25 cellular contexts compared by ENCODE assay signal in the genomic region with DNA sequence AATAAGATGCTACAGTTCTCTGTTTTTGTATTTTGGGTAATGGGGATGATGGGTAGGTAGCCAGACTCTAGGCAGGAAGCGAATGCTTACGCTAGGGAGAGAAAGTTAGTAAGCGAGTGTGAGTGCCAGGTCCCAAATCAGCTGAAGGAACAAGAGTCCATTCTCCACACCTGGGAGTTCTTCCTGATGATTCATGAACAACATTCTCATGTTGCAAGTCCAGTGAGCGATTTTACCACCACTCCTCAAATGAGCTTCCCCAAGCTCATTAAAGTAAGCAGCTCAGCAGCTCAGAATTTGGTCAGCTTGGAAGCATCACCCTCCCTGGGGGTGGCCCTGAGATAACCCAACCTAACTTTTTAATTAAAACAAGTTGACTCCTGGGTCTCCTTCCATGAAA. TPM values are rescaled to one million over a fixed set of nuclear protein-coding genes. Genes with fewer than 3 reads are reported as not detected.
DNase-seq lines count a peak whose midpoint lies in the region; ATAC-seq and TF ChIP-seq lines count a peak whose summit lies in the region.
"Had no signal": no experiment of that assay in that cellular context is flagged by ENCODE, and none has a peak within 500 bp of the region (broad histone marks: within the 10 kb centered on the region; RNA-seq: fewer than 3 reads in every experiment).

No MANE protein-coding gene starts in this region.

- DNase-seq in HT1080 (ENCODE audit: low read depth) = peak; percentile 68
- DNase-seq in SW480 (ENCODE audit: low spot score) = peak; percentile 50
- DNase-seq in foreskin keratinocyte = peak; percentile 85 to 94
- peak; percentile 70 for DNase-seq in renal cortical epithelial cell (ENCODE audit: low read depth)
- no peak for DNase-seq in hippocampal formation (lab: John Stamatoyannopoulos, UW)
- DNase-seq in activated CD4-positive, alpha-beta memory T cell treated with anti-CD3 and anti-CD28 coated beads for 36 hours = no peak
- DNase-seq in HuH-7.5 (ENCODE audit: low spot score) = no peak
- DNase-seq: activated effector memory CD4-positive, alpha-beta T cell treated with anti-CD3 and anti-CD28 coated beads, Interleukin-2, amount 50 U/mL, for 16 hours; adrenal gland; CD4-positive, alpha-beta T cell; DMS153; endodermal cell; GDM1; H9; heart left ventricle; KG1; NCI-H187; NCI-H748 treated with DMSO at 0.1 percent for 48 hours; OCI-M1; psoas muscle; stimulated activated naive B cell treated with anti-CD40 and anti-IgM and Interleukin-4, amounts not matched to agents 10 μg/mL and 1 μg/mL and 100 μg/mL, for 72 hours; T-helper 2 cell had no signal

- TF ChIP-seq CTCF in foreskin keratinocyte (conservative IDR thresholded peaks at IDR 0.05) = peak; percentile 3

- no peaks in the 10 kb centered on the region for H3K27me3 ChIP-seq in foreskin keratinocyte
- H3K27me3 ChIP-seq: adrenal gland, heart left ventricle had no signal

- no peak overlapping the region for H3K27ac Mint-ChIP-seq in activated CD4-positive, alpha-beta memory T cell treated with anti-CD3 and anti-CD28 coated beads for 36 hours
- H3K27ac Mint-ChIP-seq: CD4-positive, alpha-beta T cell; endodermal cell; H9; stimulated activated naive B cell treated with anti-CD40 and anti-IgM and Interleukin-4, amounts not matched to agents 10 μg/mL and 1 μg/mL and 100 μg/mL, for 72 hours had no signal

- intact Hi-C loops in activated CD4-positive, alpha-beta memory T cell treated with anti-CD3 and anti-CD28 coated beads for 36 hours (cut with micrococcal nuclease) = no loop called here

- ATAC-seq in foreskin keratinocyte = peak; percentile 82
- ATAC-seq: heart left ventricle; stimulated activated naive B cell treated with anti-CD40 and anti-IgM and Interleukin-4, amounts not matched to agents 10 μg/mL and 1 μg/mL and 100 μg/mL, for 72 hours had no signal

- H3K27me3 Mint-ChIP-seq in activated CD4-positive, alpha-beta memory T cell treated with anti-CD3 and anti-CD28 coated beads for 36 hours = no peaks in the 10 kb centered on the region
- H3K27me3 Mint-ChIP-seq: CD4-positive, alpha-beta T cell had no signal

- H3K4me3 Mint-ChIP-seq in activated CD4-positive, alpha-beta memory T cell treated with anti-CD3 and anti-CD28 coated beads for 36 hours = no peak overlapping the region
- H3K4me3 Mint-ChIP-seq: CD4-positive, alpha-beta T cell; endodermal cell; H9; neural progenitor cell; stimulated activated naive B cell treated with anti-CD40 and anti-IgM and Interleukin-4, amounts not matched to agents 10 μg/mL and 1 μg/mL and 100 μg/mL, for 72 hours had no signal

- POLR2A ChIA-PET in activated CD4-positive, alpha-beta memory T cell treated with anti-CD3 and anti-CD28 coated beads for 36 hours (lab: Charles Lee) = no interaction called here

- peak overlapping the region; percentile 1 for H3K27ac ChIP-seq in foreskin keratinocyte
- H3K27ac ChIP-seq: adrenal gland, coronary artery, heart left ventricle, neural progenitor cell, psoas muscle, thoracic aorta had no signal

- CTCF ChIA-PET in activated CD4-positive, alpha-beta memory T cell treated with anti-CD3 and anti-CD28 coated beads for 36 hours (lab: Charles Lee) = interaction anchor here (1.2 kb wide), 1 partner anchor 116 kb away, joined by 3 read pairs; no protein-coding TSS in a partner anchor

- no peaks in the 10 kb centered on the region for H3K36me3 Mint-ChIP-seq in activated CD4-positive, alpha-beta memory T cell treated with anti-CD3 and anti-CD28 coated beads for 36 hours
- H3K36me3 Mint-ChIP-seq: stimulated activated naive B cell treated with anti-CD40 and anti-IgM and Interleukin-4, amounts not matched to agents 10 μg/mL and 1 μg/mL and 100 μg/mL, for 72 hours had no signal

- H3K9me3 Mint-ChIP-seq in activated CD4-positive, alpha-beta memory T cell treated with anti-CD3 and anti-CD28 coated beads for 36 hours = peaks cover 3% of the 10 kb centered on the region
- H3K9me3 Mint-ChIP-seq: CD4-positive, alpha-beta T cell; stimulated activated naive B cell treated with anti-CD40 and anti-IgM and Interleukin-4, amounts not matched to agents 10 μg/mL and 1 μg/mL and 100 μg/mL, for 72 hours had no signal

- H3K4me1 ChIP-seq in foreskin keratinocyte = peaks cover 63% of the 10 kb centered on the region
- H3K4me1 ChIP-seq: adrenal gland had no signal

- no peaks in the 10 kb centered on the region for H3K4me1 Mint-ChIP-seq in activated CD4-positive, alpha-beta memory T cell treated with anti-CD3 and anti-CD28 coated beads for 36 hours (ENCODE audit: low read depth)

RNA-seq across cellular contexts. Expression of a gene that starts 27.3 kb away (rescaled TPM):
- total RNA-seq in HT1080 (2014; rRNA removed; shearing (Covaris generic)) = 4.1 and 5.8 TPM in 2 replicates
- polyA plus RNA-seq in HT1080 (2015; cell fraction: cytosol; rRNA removed) = 5.6 and 7.7 TPM in 2 replicates
- polyA plus RNA-seq in HT1080 (2015; cell fraction: nucleus; rRNA removed) = 15.5 and 15.9 TPM in 2 replicates
- total RNA-seq in foreskin keratinocyte (81.7 and 109 TPM in 2 replicates), renal cortical epithelial cell (1.7 and 8.2 TPM in 2 replicates)
- 23.9 and 27.5 TPM in 2 replicates for polyA plus RNA-seq in foreskin keratinocyte
- total RNA-seq in activated CD4-positive, alpha-beta memory T cell treated with anti-CD3 and anti-CD28 coated beads for 36 hours = 10 to 100 TPM in 1 of 2 experiments, 1 to 10 TPM in 1; 10.0 to 10.3 TPM

Comparison
In these comparisons a context has a peak if more than half of its experiments do, and no peak if none do; other contexts are left out.
1. DNase-seq: peak in HT1080 (single experiment), SW480 (single experiment), foreskin keratinocyte (2 of 2) and renal cortical epithelial cell (single experiment); none in hippocampal formation (0 of 2), activated CD4-positive, alpha-beta memory T cell treated with anti-CD3 and anti-CD28 coated beads for 36 hours (single experiment) and HuH-7.5 (single experiment).